ENCODE assay signal across 1 cellular context in the genomic region with DNA sequence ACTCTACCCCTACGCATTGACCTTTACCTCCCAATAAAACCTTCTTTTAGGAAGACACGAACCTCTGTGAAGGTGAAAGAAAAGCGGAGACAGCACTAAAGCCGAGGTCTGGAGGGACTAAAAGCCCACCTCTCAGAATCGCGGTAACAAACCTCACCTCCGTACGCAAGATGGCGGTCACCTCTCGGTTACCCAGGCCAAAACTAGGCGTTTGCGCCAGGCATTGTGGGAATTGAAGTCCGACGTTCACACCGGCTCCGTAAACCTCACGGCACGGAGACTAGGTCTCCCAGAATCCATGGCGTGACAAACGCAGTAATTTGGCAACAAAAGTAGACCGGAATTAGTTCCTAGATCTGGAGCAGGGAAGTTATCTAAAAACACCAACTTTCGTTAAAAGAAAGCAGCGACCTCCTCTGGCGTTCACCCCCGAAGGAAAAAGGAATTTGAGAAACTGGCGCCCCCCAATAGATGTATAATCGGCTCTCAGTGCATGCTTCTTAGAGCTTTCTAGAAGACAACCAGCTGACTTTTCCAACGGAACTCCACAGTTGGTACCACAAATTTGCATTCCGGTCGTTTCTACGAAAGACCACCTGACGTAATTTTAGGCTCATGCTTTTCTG.
TF ChIP-seq lines count a peak whose summit lies in the region.

A gene (minus strand): TSS at position 175 of the 626 bp plus-strand sequence. CDS start 1,768 bp downstream, outside the sequence.

TF ChIP-seq in HCT116, 20 proteins besides CTCF, POLR2A, EP300 and RAD21 (continued from another document):
- TF ChIP-seq, protein P1, sequence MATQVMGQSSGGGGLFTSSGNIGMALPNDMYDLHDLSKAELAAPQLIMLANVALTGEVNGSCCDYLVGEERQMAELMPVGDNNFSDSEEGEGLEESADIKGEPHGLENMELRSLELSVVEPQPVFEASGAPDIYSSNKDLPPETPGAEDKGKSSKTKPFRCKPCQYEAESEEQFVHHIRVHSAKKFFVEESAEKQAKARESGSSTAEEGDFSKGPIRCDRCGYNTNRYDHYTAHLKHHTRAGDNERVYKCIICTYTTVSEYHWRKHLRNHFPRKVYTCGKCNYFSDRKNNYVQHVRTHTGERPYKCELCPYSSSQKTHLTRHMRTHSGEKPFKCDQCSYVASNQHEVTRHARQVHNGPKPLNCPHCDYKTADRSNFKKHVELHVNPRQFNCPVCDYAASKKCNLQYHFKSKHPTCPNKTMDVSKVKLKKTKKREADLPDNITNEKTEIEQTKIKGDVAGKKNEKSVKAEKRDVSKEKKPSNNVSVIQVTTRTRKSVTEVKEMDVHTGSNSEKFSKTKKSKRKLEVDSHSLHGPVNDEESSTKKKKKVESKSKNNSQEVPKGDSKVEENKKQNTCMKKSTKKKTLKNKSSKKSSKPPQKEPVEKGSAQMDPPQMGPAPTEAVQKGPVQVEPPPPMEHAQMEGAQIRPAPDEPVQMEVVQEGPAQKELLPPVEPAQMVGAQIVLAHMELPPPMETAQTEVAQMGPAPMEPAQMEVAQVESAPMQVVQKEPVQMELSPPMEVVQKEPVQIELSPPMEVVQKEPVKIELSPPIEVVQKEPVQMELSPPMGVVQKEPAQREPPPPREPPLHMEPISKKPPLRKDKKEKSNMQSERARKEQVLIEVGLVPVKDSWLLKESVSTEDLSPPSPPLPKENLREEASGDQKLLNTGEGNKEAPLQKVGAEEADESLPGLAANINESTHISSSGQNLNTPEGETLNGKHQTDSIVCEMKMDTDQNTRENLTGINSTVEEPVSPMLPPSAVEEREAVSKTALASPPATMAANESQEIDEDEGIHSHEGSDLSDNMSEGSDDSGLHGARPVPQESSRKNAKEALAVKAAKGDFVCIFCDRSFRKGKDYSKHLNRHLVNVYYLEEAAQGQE (IDR thresholded peaks at IDR 0.05; ENCODE audit: low read depth): no peak
- TF ChIP-seq POLR2AphosphoS5 (IDR thresholded peaks at IDR 0.05; ENCODE audit: low read depth, low read length): peak; percentile 81
- TF ChIP-seq, protein P2, sequence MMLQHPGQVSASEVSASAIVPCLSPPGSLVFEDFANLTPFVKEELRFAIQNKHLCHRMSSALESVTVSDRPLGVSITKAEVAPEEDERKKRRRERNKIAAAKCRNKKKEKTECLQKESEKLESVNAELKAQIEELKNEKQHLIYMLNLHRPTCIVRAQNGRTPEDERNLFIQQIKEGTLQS (IDR thresholded peaks at IDR 0.05): no peak
- TF ChIP-seq, protein P3, sequence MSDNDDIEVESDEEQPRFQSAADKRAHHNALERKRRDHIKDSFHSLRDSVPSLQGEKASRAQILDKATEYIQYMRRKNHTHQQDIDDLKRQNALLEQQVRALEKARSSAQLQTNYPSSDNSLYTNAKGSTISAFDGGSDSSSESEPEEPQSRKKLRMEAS (IDR thresholded peaks at IDR 0.05): peak; percentile 50
- peak; percentile 59 for TF ChIP-seq TCF7L2 (IDR thresholded peaks at IDR 0.05; ENCODE audit: borderline replicate concordance, extremely low read depth, insufficient read depth, insufficient read length)
- TF ChIP-seq EZH2 (IDR thresholded peaks at IDR 0.05): no peak
- peak; percentile 74 for TF ChIP-seq SRF (IDR thresholded peaks at IDR 0.05; ENCODE audit: low read depth)
- no peak for TF ChIP-seq JUND (IDR thresholded peaks at IDR 0.05)
- peak; percentile 96 for TF ChIP-seq YY1 (IDR thresholded peaks at IDR 0.05; ENCODE audit: extremely low read depth, insufficient replicate concordance, low read depth, low read length)
- no peak for TF ChIP-seq ZNF274 (IDR thresholded peaks at IDR 0.05; ENCODE audit: low read depth, low read length)
- no peak for TF ChIP-seq SIN3A (IDR thresholded peaks at IDR 0.05; ENCODE audit: low read depth)
- TF ChIP-seq CEBPB (IDR thresholded peaks at IDR 0.05; ENCODE audit: low read depth): no peak; the same call in 1 of the 2 replicates
- TF ChIP-seq CBX3 (IDR thresholded peaks at IDR 0.05; ENCODE audit: low read depth): peak; percentile 57; the same call in 1 of the 2 replicates
- 0 out of 2 replicates have a peak, but pooled peaks have one; percentile 29 for TF ChIP-seq EGR1 (IDR thresholded peaks at IDR 0.05; ENCODE audit: low read depth)
- TF ChIP-seq SP1 (IDR thresholded peaks at IDR 0.05; ENCODE audit: low read depth): peak; percentile 59; the same call in 1 of the 2 replicates
- TF ChIP-seq, protein P4, sequence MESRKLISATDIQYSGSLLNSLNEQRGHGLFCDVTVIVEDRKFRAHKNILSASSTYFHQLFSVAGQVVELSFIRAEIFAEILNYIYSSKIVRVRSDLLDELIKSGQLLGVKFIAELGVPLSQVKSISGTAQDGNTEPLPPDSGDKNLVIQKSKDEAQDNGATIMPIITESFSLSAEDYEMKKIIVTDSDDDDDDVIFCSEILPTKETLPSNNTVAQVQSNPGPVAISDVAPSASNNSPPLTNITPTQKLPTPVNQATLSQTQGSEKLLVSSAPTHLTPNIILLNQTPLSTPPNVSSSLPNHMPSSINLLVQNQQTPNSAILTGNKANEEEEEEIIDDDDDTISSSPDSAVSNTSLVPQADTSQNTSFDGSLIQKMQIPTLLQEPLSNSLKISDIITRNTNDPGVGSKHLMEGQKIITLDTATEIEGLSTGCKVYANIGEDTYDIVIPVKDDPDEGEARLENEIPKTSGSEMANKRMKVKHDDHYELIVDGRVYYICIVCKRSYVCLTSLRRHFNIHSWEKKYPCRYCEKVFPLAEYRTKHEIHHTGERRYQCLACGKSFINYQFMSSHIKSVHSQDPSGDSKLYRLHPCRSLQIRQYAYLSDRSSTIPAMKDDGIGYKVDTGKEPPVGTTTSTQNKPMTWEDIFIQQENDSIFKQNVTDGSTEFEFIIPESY (IDR thresholded peaks at IDR 0.05; ENCODE audit: extremely low read depth, insufficient replicate concordance, low read length): no peak
TF ChIP-seq in HCT116: peak in this region for 9.
